27 cellular contexts compared by ENCODE assay signal in the genomic region with DNA sequence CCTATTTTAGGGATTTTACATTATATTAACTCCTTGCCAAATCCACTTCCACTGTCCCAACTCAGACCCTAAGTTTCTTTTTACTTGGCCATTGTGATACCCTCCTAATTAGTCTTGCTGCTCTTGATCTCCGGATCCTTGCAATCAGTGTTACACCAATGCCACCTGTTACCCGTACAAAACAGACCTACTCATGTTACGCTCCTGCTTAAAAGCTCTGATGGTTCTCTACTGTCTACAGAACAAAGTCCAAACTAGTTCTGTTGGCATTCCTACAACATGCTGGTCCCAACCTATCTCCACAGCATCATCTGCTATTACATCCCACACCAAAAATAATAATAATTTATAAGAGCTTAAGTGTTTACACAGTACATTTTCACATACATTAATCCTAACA. TPM values are rescaled to one million over a fixed set of nuclear protein-coding genes. Genes with fewer than 3 reads are reported as not detected.
A peak's percentile ranks its signal among the peaks of the same experiment; 100 is the strongest.
DNase-seq lines count a peak whose midpoint lies in the region; ATAC-seq and TF ChIP-seq lines count a peak whose summit lies in the region.
"Had no signal": no experiment of that assay in that cellular context is flagged by ENCODE, and none has a peak within 500 bp of the region (broad histone marks: within the 10 kb centered on the region; RNA-seq: fewer than 3 reads in every experiment).

No MANE protein-coding gene starts in this region.

- 42% methylated on average over 3 of the region's 3 CpGs for WGBS in liver

- H3K27ac ChIP-seq in liver (ENCODE audit: low read depth in 1 of 2, low read length in 2 of 2) (no peak overlapping the region), subcutaneous abdominal adipose tissue (ENCODE audit: low read depth, low read length) (peak overlapping the region; percentile 7)
- H3K27ac ChIP-seq: colonic mucosa, foreskin keratinocyte, ovary, stomach had no signal

- H3K9me3 ChIP-seq in liver (ENCODE audit: control insufficient read depth in 4 of 4, low read length in 3 of 4) (no peaks in the 10 kb centered on the region), subcutaneous abdominal adipose tissue (ENCODE audit: control insufficient read depth in 5 of 5, low read length in 5 of 5) (no peaks in the 10 kb centered on the region)
- H3K9me3 ChIP-seq: BE2C, colonic mucosa, ovary, SK-N-SH, stomach had no signal

- H3K27me3 ChIP-seq in liver (ENCODE audit: control insufficient read depth in 4 of 4, insufficient read depth in 4 of 4, low read length in 3 of 4) (no peaks in the 10 kb centered on the region), subcutaneous abdominal adipose tissue (ENCODE audit: control insufficient read depth in 5 of 5, insufficient read depth in 4 of 5, low read length in 5 of 5) (no peaks in the 10 kb centered on the region)
- H3K27me3 ChIP-seq: BE2C, colonic mucosa, foreskin keratinocyte, ovary, stomach had no signal

- no peak for TF ChIP-seq CTCF in liver (IDR thresholded peaks at IDR 0.05; ENCODE audit: low read depth, low read length, missing input control)

- no peaks in the 10 kb centered on the region for H3K36me3 ChIP-seq in liver (ENCODE audit: control insufficient read depth in 4 of 4, insufficient read depth in 3 of 4, low read depth in 1 of 4, low read length in 3 of 4)
- H3K36me3 ChIP-seq in subcutaneous abdominal adipose tissue (ENCODE audit: control insufficient read depth in 5 of 5, insufficient read depth in 5 of 5, low read length in 5 of 5), result no peaks in the 10 kb centered on the region
- H3K36me3 ChIP-seq: BE2C, colonic mucosa, ovary, stomach had no signal

- H3K4me3 ChIP-seq in liver (ENCODE audit: low read depth in 1 of 3, low read length in 3 of 3), result no peak overlapping the region
- H3K4me3 ChIP-seq in subcutaneous abdominal adipose tissue (ENCODE audit: low read depth in 1 of 5, low read length in 5 of 5), result no peak overlapping the region
- H3K4me3 ChIP-seq: colonic mucosa, ovary, stomach had no signal

- TF ChIP-seq RAD21 in liver (IDR thresholded peaks at IDR 0.05), result peak in 1 of 2 donors; percentile 24

- peak; percentile 29 for DNase-seq in NCI-H82 (lab: John Stamatoyannopoulos, UW)
- DNase-seq in NCI-H82 treated with DMSO at 0.1 percent for 48 hours (lab: John Stamatoyannopoulos, UW; ENCODE audit: unreplicated experiment), result no peak
- peak; percentile 77 for DNase-seq in NCI-H2171 treated with DMSO at 0.1 percent for 48 hours (lab: John Stamatoyannopoulos, UW)
- no peak for DNase-seq in OCI-M2 (lab: John Stamatoyannopoulos, UW; ENCODE audit: unreplicated experiment)
- DNase-seq in HCEC 1CT, result no peak
- DNase-seq: activated CD4-positive, alpha-beta T cell treated with anti-CD3 and anti-CD28 coated beads for 4 hours; activated naive CD4-positive, alpha-beta T cell treated with anti-CD3 and anti-CD28 coated beads, Interleukin-2, amount 50 U/mL, for 16 hours; amygdala; BE2C; colonic mucosa; COR-L47; effector memory CD8-positive, alpha-beta T cell; foreskin keratinocyte; H7; left colon; mesendoderm; MV-4-11; naive B cell; NCI-H187; NCI-H446 treated with DMSO at 0.1 percent for 48 hours; ovary; SK-N-SH; stomach; T-helper 2 cell had no signal

- no peak overlapping the region for H3K9ac ChIP-seq in liver (ENCODE audit: low read depth in 1 of 2, low read length in 2 of 2)
- no peak overlapping the region for H3K9ac ChIP-seq in subcutaneous abdominal adipose tissue (ENCODE audit: low read length in 5 of 5)
- H3K9ac ChIP-seq: SK-N-SH had no signal

- ATAC-seq in GM19463 (IDR thresholded peaks at IDR 0.05; ENCODE audit: unreplicated experiment), result no peak
- ATAC-seq: effector memory CD8-positive, alpha-beta T cell; foreskin keratinocyte; left colon had no signal

- H3K4me1 ChIP-seq in liver (ENCODE audit: control insufficient read depth in 4 of 4, insufficient read depth in 4 of 4, low read length in 3 of 4) (peaks cover 11 to 26% (median 14%) of the 10 kb centered on the region in 4 donors), subcutaneous abdominal adipose tissue (ENCODE audit: control insufficient read depth in 5 of 5, insufficient read depth in 5 of 5, low read length in 5 of 5) (peaks cover 3 to 52% (median 23%) of the 10 kb centered on the region in 5 donors)
- H3K4me1 ChIP-seq: BE2C, colonic mucosa, foreskin keratinocyte had no signal

TF ChIP-seq in liver, 16 proteins besides CTCF, POLR2A, EP300 and RAD21:
- peak; percentile 90 for TF ChIP-seq HNF4A (conservative IDR thresholded peaks at IDR 0.05)
- TF ChIP-seq, protein P1, sequence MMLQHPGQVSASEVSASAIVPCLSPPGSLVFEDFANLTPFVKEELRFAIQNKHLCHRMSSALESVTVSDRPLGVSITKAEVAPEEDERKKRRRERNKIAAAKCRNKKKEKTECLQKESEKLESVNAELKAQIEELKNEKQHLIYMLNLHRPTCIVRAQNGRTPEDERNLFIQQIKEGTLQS (IDR thresholded peaks at IDR 0.05), result no peak
- TF ChIP-seq RXRA (IDR thresholded peaks at IDR 0.05), result peak; percentile 15 to 21
- TF ChIP-seq GABPA (IDR thresholded peaks at IDR 0.05 in 1 of 2, conservative IDR thresholded peaks at IDR 0.05 in 1 of 2), result no peak
- TF ChIP-seq HNF4G (IDR thresholded peaks at IDR 0.05), result peak; percentile 60
- TF ChIP-seq, protein P2, sequence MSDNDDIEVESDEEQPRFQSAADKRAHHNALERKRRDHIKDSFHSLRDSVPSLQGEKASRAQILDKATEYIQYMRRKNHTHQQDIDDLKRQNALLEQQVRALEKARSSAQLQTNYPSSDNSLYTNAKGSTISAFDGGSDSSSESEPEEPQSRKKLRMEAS (IDR thresholded peaks at IDR 0.05), result no peak
- TF ChIP-seq JUND (IDR thresholded peaks at IDR 0.05), result no peak
- no peak for TF ChIP-seq EGR1 (IDR thresholded peaks at IDR 0.05; ENCODE audit: low read depth in 2 of 2)
- TF ChIP-seq, protein P3, sequence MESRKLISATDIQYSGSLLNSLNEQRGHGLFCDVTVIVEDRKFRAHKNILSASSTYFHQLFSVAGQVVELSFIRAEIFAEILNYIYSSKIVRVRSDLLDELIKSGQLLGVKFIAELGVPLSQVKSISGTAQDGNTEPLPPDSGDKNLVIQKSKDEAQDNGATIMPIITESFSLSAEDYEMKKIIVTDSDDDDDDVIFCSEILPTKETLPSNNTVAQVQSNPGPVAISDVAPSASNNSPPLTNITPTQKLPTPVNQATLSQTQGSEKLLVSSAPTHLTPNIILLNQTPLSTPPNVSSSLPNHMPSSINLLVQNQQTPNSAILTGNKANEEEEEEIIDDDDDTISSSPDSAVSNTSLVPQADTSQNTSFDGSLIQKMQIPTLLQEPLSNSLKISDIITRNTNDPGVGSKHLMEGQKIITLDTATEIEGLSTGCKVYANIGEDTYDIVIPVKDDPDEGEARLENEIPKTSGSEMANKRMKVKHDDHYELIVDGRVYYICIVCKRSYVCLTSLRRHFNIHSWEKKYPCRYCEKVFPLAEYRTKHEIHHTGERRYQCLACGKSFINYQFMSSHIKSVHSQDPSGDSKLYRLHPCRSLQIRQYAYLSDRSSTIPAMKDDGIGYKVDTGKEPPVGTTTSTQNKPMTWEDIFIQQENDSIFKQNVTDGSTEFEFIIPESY (IDR thresholded peaks at IDR 0.05), result no peak
- no peak for TF ChIP-seq NR2F2 (IDR thresholded peaks at IDR 0.05)
- TF ChIP-seq, protein P4, sequence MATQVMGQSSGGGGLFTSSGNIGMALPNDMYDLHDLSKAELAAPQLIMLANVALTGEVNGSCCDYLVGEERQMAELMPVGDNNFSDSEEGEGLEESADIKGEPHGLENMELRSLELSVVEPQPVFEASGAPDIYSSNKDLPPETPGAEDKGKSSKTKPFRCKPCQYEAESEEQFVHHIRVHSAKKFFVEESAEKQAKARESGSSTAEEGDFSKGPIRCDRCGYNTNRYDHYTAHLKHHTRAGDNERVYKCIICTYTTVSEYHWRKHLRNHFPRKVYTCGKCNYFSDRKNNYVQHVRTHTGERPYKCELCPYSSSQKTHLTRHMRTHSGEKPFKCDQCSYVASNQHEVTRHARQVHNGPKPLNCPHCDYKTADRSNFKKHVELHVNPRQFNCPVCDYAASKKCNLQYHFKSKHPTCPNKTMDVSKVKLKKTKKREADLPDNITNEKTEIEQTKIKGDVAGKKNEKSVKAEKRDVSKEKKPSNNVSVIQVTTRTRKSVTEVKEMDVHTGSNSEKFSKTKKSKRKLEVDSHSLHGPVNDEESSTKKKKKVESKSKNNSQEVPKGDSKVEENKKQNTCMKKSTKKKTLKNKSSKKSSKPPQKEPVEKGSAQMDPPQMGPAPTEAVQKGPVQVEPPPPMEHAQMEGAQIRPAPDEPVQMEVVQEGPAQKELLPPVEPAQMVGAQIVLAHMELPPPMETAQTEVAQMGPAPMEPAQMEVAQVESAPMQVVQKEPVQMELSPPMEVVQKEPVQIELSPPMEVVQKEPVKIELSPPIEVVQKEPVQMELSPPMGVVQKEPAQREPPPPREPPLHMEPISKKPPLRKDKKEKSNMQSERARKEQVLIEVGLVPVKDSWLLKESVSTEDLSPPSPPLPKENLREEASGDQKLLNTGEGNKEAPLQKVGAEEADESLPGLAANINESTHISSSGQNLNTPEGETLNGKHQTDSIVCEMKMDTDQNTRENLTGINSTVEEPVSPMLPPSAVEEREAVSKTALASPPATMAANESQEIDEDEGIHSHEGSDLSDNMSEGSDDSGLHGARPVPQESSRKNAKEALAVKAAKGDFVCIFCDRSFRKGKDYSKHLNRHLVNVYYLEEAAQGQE (IDR thresholded peaks at IDR 0.05), result no peak
- peak; percentile 30 for TF ChIP-seq YY1 (IDR thresholded peaks at IDR 0.05)
- peak; percentile 50 for TF ChIP-seq FOXA2 (IDR thresholded peaks at IDR 0.05)
- no peak for TF ChIP-seq FOXA1 (IDR thresholded peaks at IDR 0.05)
- peak; percentile 71 for TF ChIP-seq SP1 (IDR thresholded peaks at IDR 0.05)
- TF ChIP-seq TAF1 (conservative IDR thresholded peaks at IDR 0.05), result no peak

RNA-seq across cellular contexts. Expression of a gene that starts 9.8 kb away (rescaled TPM):
- 10 to 100 TPM; 32.2 to 60.8 TPM for total RNA-seq in liver
- polyA plus RNA-seq in liver, result 10 to 100 TPM; 14.7 to 20.3 TPM

RNA-seq across cellular contexts. Expression of a gene that starts 50.6 kb away (rescaled TPM):
- 1 to 10 TPM in 1 of 2 donors, under 1 TPM in 1; 0.84 to 2.5 TPM for total RNA-seq in liver
- polyA plus RNA-seq in liver, result under 1 TPM; 0.03 to 0.46 TPM

Comparison
In these comparisons a context has a peak if more than half of its experiments do, and no peak if none do; other contexts are left out.
1. DNase-seq: peak in NCI-H82 (single experiment) and NCI-H2171 treated with DMSO at 0.1 percent for 48 hours (single experiment); none in NCI-H82 treated with DMSO at 0.1 percent for 48 hours (single experiment), OCI-M2 (single experiment) and HCEC 1CT (single experiment).